Comparison of ENCODE assay signal across 13 cellular contexts in the genomic region with DNA sequence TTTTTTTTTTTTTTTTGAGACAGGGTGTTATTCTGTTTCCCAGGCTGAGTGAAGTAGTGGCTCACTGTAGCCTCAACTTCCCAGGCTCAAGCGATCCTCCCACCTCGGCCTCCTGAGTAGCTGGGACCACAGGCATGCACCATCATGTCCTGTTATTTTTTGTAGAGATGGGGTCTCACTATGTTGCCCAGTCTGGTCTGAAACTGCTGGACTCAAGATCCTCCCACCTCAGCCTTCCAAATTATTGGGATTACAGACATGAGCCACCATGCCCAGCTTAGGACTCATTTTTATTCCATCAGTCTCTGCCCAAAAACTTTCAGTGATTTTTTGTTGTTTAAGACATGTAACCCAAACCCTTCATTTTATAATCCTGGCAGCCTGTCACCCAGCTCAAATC.
"Had no signal": no experiment of that assay in that cellular context is flagged by ENCODE, and none has a peak within 500 bp of the region (broad histone marks: within the 10 kb centered on the region; RNA-seq: fewer than 3 reads in every experiment).

No MANE protein-coding gene starts in this region.

- H3K27ac Mint-ChIP-seq: activated CD4-positive, alpha-beta memory T cell treated with anti-CD3 and anti-CD28 coated beads for 36 hours; activated naive CD8-positive, alpha-beta T cell treated with anti-CD3 and anti-CD28 coated beads, Interleukin-2, amount 10 ng/mL, durations not matched to agents 7 days and 5 days; activated T-cell treated with anti-CD3 and anti-CD28 coated beads, Interleukin-2, amount 50 U/mL, for 72 hours; T-helper 2 cell treated with Interferon-gamma antibody and Interleukin-4, amounts not matched to agents 5 μg/mL and 100 μg/mL, for 36 hours had no signal

- H3K4me1 Mint-ChIP-seq: activated naive CD8-positive, alpha-beta T cell treated with anti-CD3 and anti-CD28 coated beads, Interleukin-2, amount 10 ng/mL, durations not matched to agents 7 days and 5 days had no signal

- H3K4me1 ChIP-seq: prostate gland had no signal

- H3K4me3 Mint-ChIP-seq: activated CD4-positive, alpha-beta memory T cell treated with anti-CD3 and anti-CD28 coated beads for 36 hours; activated naive CD8-positive, alpha-beta T cell treated with anti-CD3 and anti-CD28 coated beads, Interleukin-2, amount 10 ng/mL, durations not matched to agents 7 days and 5 days; activated T-cell treated with anti-CD3 and anti-CD28 coated beads, Interleukin-2, amount 50 U/mL, for 72 hours; stimulated activated naive CD8-positive, alpha-beta T cell treated with anti-CD3 and anti-CD28 coated beads, Interleukin-15, Interleukin-2, amounts not matched to agents 100 ng/mL and 50 ng/mL, for 24 hours; T-helper 2 cell treated with Interferon-gamma antibody and Interleukin-4, amounts not matched to agents 5 μg/mL and 100 μg/mL, for 36 hours had no signal

- H3K27me3 ChIP-seq: cardiac muscle cell, esophagus squamous epithelium, heart right ventricle, uterus had no signal

- H3K27me3 Mint-ChIP-seq: activated CD4-positive, alpha-beta memory T cell treated with anti-CD3 and anti-CD28 coated beads for 36 hours; activated naive CD8-positive, alpha-beta T cell treated with anti-CD3 and anti-CD28 coated beads, Interleukin-2, amount 10 ng/mL, durations not matched to agents 7 days and 5 days; stimulated activated naive CD8-positive, alpha-beta T cell treated with anti-CD3 and anti-CD28 coated beads, Interleukin-15, Interleukin-2, amounts not matched to agents 100 ng/mL and 50 ng/mL, for 24 hours had no signal

- DNase-seq: activated CD4-positive, alpha-beta memory T cell treated with anti-CD3 and anti-CD28 coated beads for 36 hours; activated naive CD8-positive, alpha-beta T cell treated with anti-CD3 and anti-CD28 coated beads, Interleukin-2, amount 10 ng/mL, durations not matched to agents 7 days and 5 days; activated T-cell treated with anti-CD3 and anti-CD28 coated beads, Interleukin-2, amount 50 U/mL, for 72 hours; esophagus squamous epithelium; stimulated activated CD4-positive, alpha-beta T cell treated with anti-CD3 and anti-CD28 coated beads, Interleukin-4, amount 100 ng/mL, for 24 hours; SW 1271; uterus had no signal

- H3K9me3 Mint-ChIP-seq: activated CD4-positive, alpha-beta memory T cell treated with anti-CD3 and anti-CD28 coated beads for 36 hours; activated T-cell treated with anti-CD3 and anti-CD28 coated beads, Interleukin-2, amount 50 U/mL, for 72 hours; stimulated activated naive CD8-positive, alpha-beta T cell treated with anti-CD3 and anti-CD28 coated beads, Interleukin-15, Interleukin-2, amounts not matched to agents 100 ng/mL and 50 ng/mL, for 24 hours; T-helper 2 cell treated with Interferon-gamma antibody and Interleukin-4, amounts not matched to agents 5 μg/mL and 100 μg/mL, for 36 hours had no signal

- H3K4me3 ChIP-seq: cardiac muscle cell, esophagus squamous epithelium, heart right ventricle, prostate gland, uterus had no signal

- H3K36me3 Mint-ChIP-seq: activated CD4-positive, alpha-beta memory T cell treated with anti-CD3 and anti-CD28 coated beads for 36 hours; activated naive CD8-positive, alpha-beta T cell treated with anti-CD3 and anti-CD28 coated beads, Interleukin-2, amount 10 ng/mL, durations not matched to agents 7 days and 5 days had no signal

- H3K27ac ChIP-seq: cardiac muscle cell, prostate gland, uterus had no signal

- ATAC-seq: activated T-cell treated with anti-CD3 and anti-CD28 coated beads, Interleukin-2, amount 50 U/mL, for 72 hours; sciatic nerve had no signal

- H3K36me3 ChIP-seq: cardiac muscle cell, esophagus squamous epithelium, heart right ventricle, prostate gland, uterus had no signal

- H3K9me3 ChIP-seq: prostate gland, uterus had no signal
